In genomic region chr15:70560617-70561328, GRCh38 we compare ENCODE assay signal across 25 cellular contexts.
DNase-seq lines count a peak whose midpoint lies in the region; ATAC-seq and TF ChIP-seq lines count a peak whose summit lies in the region.
"Had no signal": no experiment of that assay in that cellular context is flagged by ENCODE, and none has a peak within 500 bp of the region (broad histone marks: within the 10 kb centered on the region; RNA-seq: fewer than 3 reads in every experiment).

No MANE protein-coding gene starts in this region.

- peak overlapping the region; percentile 69 for H3K4me3 Mint-ChIP-seq in CD4-positive, alpha-beta T cell
- no peak overlapping the region for H3K4me3 Mint-ChIP-seq in HFFc6
- H3K4me3 Mint-ChIP-seq: activated naive CD4-positive, alpha-beta T cell treated with anti-CD3 and anti-CD28 coated beads for 36 hours; activated T-helper 1 cell treated with anti-CD3 and anti-CD28 coated beads, Interleukin-12 subunit alpha, Interleukin-12 subunit beta, Interleukin-2, Interleukin-4 antibody, amounts not matched to agents 30 ng/mL and 10 ng/mL and 1 ng/mL, durations not matched to agents 14 hours and 24 hours and 36 hours; brain; natural killer cell; T-helper 1 cell treated with Interleukin-12 subunit alpha and Interleukin-12 subunit beta and Interleukin-4 antibody, amounts not matched to agents 30 μg/mL and 1 μg/mL, for 36 hours; type B pancreatic cell had no signal

- POLR2A ChIA-PET in CD4-positive, alpha-beta T cell (lab: Charles Lee): interaction anchor here (0.6 to 1.2 kb wide), 3 partner anchors 26 to 162 kb away, joined by 3 to 4 read pairs (median 3); no protein-coding TSS in a partner anchor

- no peaks in the 10 kb centered on the region for H3K27me3 ChIP-seq in CD4-positive, alpha-beta T cell (ENCODE audit: control insufficient read depth, insufficient read depth, low read length)
- H3K27me3 ChIP-seq: adrenal gland had no signal

- no peak for TF ChIP-seq CTCF in CD4-positive, alpha-beta T cell (IDR thresholded peaks at IDR 0.05)
- TF ChIP-seq CTCF in HFFc6 (IDR thresholded peaks at IDR 0.05) (peak; percentile 50; the same call in 1 of the 2 replicates), retinal pigment epithelial cell (conservative IDR thresholded peaks at IDR 0.05; ENCODE audit: low read depth, low read length) (peak; percentile 18)

- intact Hi-C loops in CD4-positive, alpha-beta T cell (cut with DNase I, micrococcal nuclease): loop anchor here in 1 of 2 experiments (5.0 kb wide), 1 partner anchor 107 kb away; no protein-coding TSS in a partner anchor

- no peaks in the 10 kb centered on the region for H3K27me3 Mint-ChIP-seq in CD4-positive, alpha-beta T cell
- peaks cover 13% of the 10 kb centered on the region for H3K27me3 Mint-ChIP-seq in HFFc6 (ENCODE audit: insufficient read depth)

- ATAC-seq in CD4-positive, alpha-beta T cell (ENCODE audit: poor library complexity): no peak
- no peak for ATAC-seq in HG02885 (IDR thresholded peaks at IDR 0.05; ENCODE audit: poor library complexity, unreplicated experiment)
- ATAC-seq: HepG2, natural killer cell had no signal

- DNase-seq in CD4-positive, alpha-beta T cell: no peak
- DNase-seq in HFFc6: no peak
- peak; percentile 28 for DNase-seq in ecto neural progenitor cell (ENCODE audit: low spot score)
- no peak for DNase-seq in retinal pigment epithelial cell (ENCODE audit: low read depth)
- no peak for DNase-seq in NCI-H446 treated with DMSO at 0.1 percent for 48 hours (lab: John Stamatoyannopoulos, UW)
- DNase-seq in effector CD4-positive, alpha-beta T cell: no peak
- DNase-seq: activated CD4-positive, alpha-beta T cell treated with anti-CD3 and anti-CD28 coated beads for 1 hour; kidney; midbrain; natural killer cell; NCI-H1694 treated with DMSO at 0.1 percent for 48 hours; stimulated activated CD4-positive, alpha-beta T cell treated with anti-CD3 and anti-CD28 coated beads, Interleukin-1b, Interleukin-23, amount 100 ng/mL, for 48 hours; substantia nigra had no signal

- no peak overlapping the region for H3K27ac Mint-ChIP-seq in CD4-positive, alpha-beta T cell
- no peak overlapping the region for H3K27ac Mint-ChIP-seq in HFFc6
- H3K27ac Mint-ChIP-seq: activated naive CD4-positive, alpha-beta T cell treated with anti-CD3 and anti-CD28 coated beads for 36 hours; activated T-helper 1 cell treated with anti-CD3 and anti-CD28 coated beads, Interleukin-12 subunit alpha, Interleukin-12 subunit beta, Interleukin-2, Interleukin-4 antibody, amounts not matched to agents 30 ng/mL and 10 ng/mL and 1 ng/mL, durations not matched to agents 14 hours and 24 hours and 36 hours; natural killer cell; T-helper 1 cell treated with Interleukin-12 subunit alpha and Interleukin-12 subunit beta and Interleukin-4 antibody, amounts not matched to agents 30 μg/mL and 1 μg/mL, for 36 hours; type B pancreatic cell had no signal

- no peaks in the 10 kb centered on the region for H3K9me3 Mint-ChIP-seq in CD4-positive, alpha-beta T cell
- H3K9me3 Mint-ChIP-seq in HFFc6: no peaks in the 10 kb centered on the region
- H3K9me3 Mint-ChIP-seq: activated naive CD4-positive, alpha-beta T cell treated with anti-CD3 and anti-CD28 coated beads for 36 hours; activated T-helper 1 cell treated with anti-CD3 and anti-CD28 coated beads, Interleukin-12 subunit alpha, Interleukin-12 subunit beta, Interleukin-2, Interleukin-4 antibody, amounts not matched to agents 30 ng/mL and 10 ng/mL and 1 ng/mL, durations not matched to agents 14 hours and 24 hours and 36 hours; brain; natural killer cell; T-helper 1 cell treated with Interleukin-12 subunit alpha and Interleukin-12 subunit beta and Interleukin-4 antibody, amounts not matched to agents 30 μg/mL and 1 μg/mL, for 36 hours; type B pancreatic cell had no signal

- peaks cover 4% of the 10 kb centered on the region for H3K4me1 Mint-ChIP-seq in CD4-positive, alpha-beta T cell (ENCODE audit: low read depth)
- H3K4me1 Mint-ChIP-seq in HFFc6 (ENCODE audit: low read depth): no peaks in the 10 kb centered on the region
- H3K4me1 Mint-ChIP-seq: natural killer cell had no signal

- H3K27ac ChIP-seq in CD4-positive, alpha-beta T cell (ENCODE audit: low read depth, low read length): no peak overlapping the region
- H3K27ac ChIP-seq: adrenal gland; BLaER1 treated with 17β-estradiol and CSF1 and Interleukin-3, amounts not matched to agents 10 nM and 100 nM; epithelial cell of prostate; RWPE1 had no signal

- no peaks in the 10 kb centered on the region for H3K36me3 Mint-ChIP-seq in CD4-positive, alpha-beta T cell (ENCODE audit: low read depth)
- H3K36me3 Mint-ChIP-seq in HFFc6 (ENCODE audit: low read depth): no peaks in the 10 kb centered on the region
- H3K36me3 Mint-ChIP-seq: brain, natural killer cell, type B pancreatic cell had no signal

- CTCF ChIA-PET in CD4-positive, alpha-beta T cell (lab: Charles Lee): no interaction called here

- H3K9me3 ChIP-seq in CD4-positive, alpha-beta T cell (ENCODE audit: control insufficient read depth, low read length): no peaks in the 10 kb centered on the region
- H3K9me3 ChIP-seq: adrenal gland; BLaER1 treated with 17β-estradiol and CSF1 and Interleukin-3, amounts not matched to agents 10 nM and 100 nM had no signal

- no peak overlapping the region for H3K4me3 ChIP-seq in retinal pigment epithelial cell (ENCODE audit: low read length)
- H3K4me3 ChIP-seq: adrenal gland; BLaER1 treated with 17β-estradiol and CSF1 and Interleukin-3, amounts not matched to agents 10 nM and 100 nM; smooth muscle cell had no signal
